ENCODE assay signal across 8 cellular contexts in genomic region chr6:47161176-47161687, GRCh38.
DNase-seq lines count a peak whose midpoint lies in the region; ATAC-seq and TF ChIP-seq lines count a peak whose summit lies in the region.
"Had no signal": no experiment of that assay in that cellular context is flagged by ENCODE, and none has a peak within 500 bp of the region (broad histone marks: within the 10 kb centered on the region; RNA-seq: fewer than 3 reads in every experiment).

No MANE protein-coding gene starts in this region.

- intact Hi-C loops in OCI-LY7 (cut with micrococcal nuclease; ENCODE audit: unreplicated experiment), result no loop called here
- intact Hi-C loops in sciatic nerve (cut with DNase I), result no loop called here

- peaks cover 28% of the 10 kb centered on the region for H3K4me1 ChIP-seq in OCI-LY7 (ENCODE audit: insufficient read depth, low read length, poor library complexity, severe bottlenecking)

- H3K4me3 ChIP-seq in OCI-LY7 (ENCODE audit: low read depth, low read length, poor library complexity, severe bottlenecking), result no peak overlapping the region

- H3K36me3 ChIP-seq in OCI-LY7 (ENCODE audit: insufficient read depth, low read length), result no peaks in the 10 kb centered on the region

- CTCF ChIA-PET in OCI-LY7 (lab: Charles Lee; ENCODE audit: unreplicated experiment), result no interaction called here

- peak; percentile 63 for ATAC-seq in sciatic nerve
- no peak for ATAC-seq in HG02610 (IDR thresholded peaks at IDR 0.05; ENCODE audit: unreplicated experiment)

- H3K9me2 ChIP-seq in OCI-LY7 (ENCODE audit: insufficient read depth, low read length), result no peaks in the 10 kb centered on the region

- no peaks in the 10 kb centered on the region for H3K79me2 ChIP-seq in OCI-LY7 (ENCODE audit: insufficient read depth, low read depth, low read length)

- H3K4me2 ChIP-seq in OCI-LY7 (ENCODE audit: low read length), result no peak overlapping the region

- H3K9me3 ChIP-seq in OCI-LY7 (ENCODE audit: low read length), result no peaks in the 10 kb centered on the region

- DNase-seq in HPDE6-E6E7 (ENCODE audit: extremely low spot score) (peak; percentile 58), OCI-LY7 (ENCODE audit: low spot score) (peak; percentile 10), fibroblast of gingiva (ENCODE audit: low read depth) (peak; percentile 85), sciatic nerve (ENCODE audit: low spot score) (no peak), G401 (ENCODE audit: low spot score) (no peak), NCI-H526 (lab: John Stamatoyannopoulos, UW) (no peak)
- DNase-seq: cerebellar nuclear complex had no signal

- in situ Hi-C loops in G401 (cut with HindIII; ENCODE audit: low sequenced_read_pairs), result no loop called here

- BruUV-seq in OCI-LY7 (replicated peaks; lab: Mats Ljungman, UMichigan), result no TSS peak

- no peak overlapping the region for H3K27ac ChIP-seq in OCI-LY7 (ENCODE audit: low read depth, low read length, poor library complexity, severe bottlenecking)

- no peaks in the 10 kb centered on the region for H4K20me1 ChIP-seq in OCI-LY7 (ENCODE audit: insufficient read depth, low read length)

- POLR2A ChIA-PET in OCI-LY7 (lab: Charles Lee), result no interaction called here

- H2AFZ ChIP-seq in OCI-LY7 (ENCODE audit: low read length), result no peak overlapping the region

- TF ChIP-seq CTCF in OCI-LY7 (conservative IDR thresholded peaks at IDR 0.05; ENCODE audit: low read length), result no peak

Comparison
In these comparisons a context has a peak if more than half of its experiments do, and no peak if none do; other contexts are left out.
1. DNase-seq: peak in HPDE6-E6E7 (single experiment), OCI-LY7 (single experiment) and fibroblast of gingiva (single experiment); none in sciatic nerve (single experiment), G401 (single experiment) and NCI-H526 (0 of 2).